19 cellular contexts compared by ENCODE assay signal in genomic region chr7:31335889-31336201, GRCh38. TPM values are rescaled to one million over a fixed set of nuclear protein-coding genes. Genes with fewer than 3 reads are reported as not detected.
DNase-seq lines count a peak whose midpoint lies in the region; ATAC-seq lines count a peak whose summit lies in the region.
"Had no signal": no experiment of that assay in that cellular context is flagged by ENCODE, and none has a peak within 500 bp of the region (broad histone marks: within the 10 kb centered on the region; RNA-seq: fewer than 3 reads in every experiment).

No MANE protein-coding gene starts in this region.

- H2BK120ac ChIP-seq in trophoblast cell (ENCODE audit: insufficient read depth, low read length, poor library complexity) = no peak overlapping the region

- H2AK5ac ChIP-seq in trophoblast cell (ENCODE audit: low read length) = no peak overlapping the region

- H3K4ac ChIP-seq in trophoblast cell (ENCODE audit: low read depth, low read length) = no peak overlapping the region

- peaks cover 2% of the 10 kb centered on the region for H3K9me3 ChIP-seq in trophoblast cell (ENCODE audit: insufficient read depth, low read depth, low read length)

- DNase-seq in H7 = no peak
- DNase-seq in islet precursor cell = peak; percentile 57
- DNase-seq in trophoblast cell = no peak
- DNase-seq in HuH-7.5 (ENCODE audit: low spot score) = no peak
- DNase-seq in NCI-H2029 (lab: John Stamatoyannopoulos, UW) = no peak
- no peak for DNase-seq in NCI-H1105 treated with DMSO at 0.1 percent for 48 hours (lab: John Stamatoyannopoulos, UW)
- DNase-seq: activated CD4-positive, alpha-beta memory T cell treated with anti-CD3 and anti-CD28 coated beads, Interleukin-2, amount 10 ng/mL, durations not matched to agents 7 days and 5 days; activated naive CD8-positive, alpha-beta T cell treated with anti-CD3 and anti-CD28 coated beads for 36 hours; activated T-cell treated with anti-CD3 and anti-CD28 coated beads, Interleukin-2, amount 50 U/mL, for 72 hours; effector memory CD8-positive, alpha-beta T cell; mammary epithelial cell; NCI-H1930; SHP77 treated with DMSO at 0.1 percent for 48 hours had no signal

- peak overlapping the region; percentile 29 for H3K27ac ChIP-seq in cingulate gyrus (ENCODE audit: low read depth, low read length)
- H3K27ac ChIP-seq in trophoblast cell (ENCODE audit: low read depth, low read length) = no peak overlapping the region

- H3K79me2 ChIP-seq in trophoblast cell (ENCODE audit: control insufficient read depth, insufficient read depth, low read length, poor library complexity) = no peaks in the 10 kb centered on the region

- H3K79me1 ChIP-seq in trophoblast cell (ENCODE audit: low read length) = no peaks in the 10 kb centered on the region

- peaks cover 20% of the 10 kb centered on the region for H3K27me3 ChIP-seq in H7 (ENCODE audit: control insufficient read depth, insufficient read depth, low read length)
- H3K27me3 ChIP-seq in trophoblast cell (ENCODE audit: insufficient read depth, low read length) = peaks cover 18% of the 10 kb centered on the region

- H3K9ac ChIP-seq in trophoblast cell (ENCODE audit: low read length) = no peak overlapping the region

- no peak overlapping the region for H2AFZ ChIP-seq in trophoblast cell (ENCODE audit: insufficient read depth, low read length, poor library complexity)

- H2BK12ac ChIP-seq in trophoblast cell (ENCODE audit: low read length) = no peak overlapping the region

- H3K4me3 ChIP-seq in H7 (ENCODE audit: insufficient read depth, low read depth, low read length) (peak overlapping the region; percentile 42; the same call in 1 of the 2 replicates), trophoblast cell (ENCODE audit: low read depth, low read length) (no peak overlapping the region)

- no peak overlapping the region for H3K18ac ChIP-seq in trophoblast cell (ENCODE audit: low read length)

- H3K4me2 ChIP-seq in trophoblast cell (ENCODE audit: low read length) = peak overlapping the region; percentile 71

- H3K4me1 ChIP-seq in trophoblast cell (ENCODE audit: control insufficient read depth in 1 of 2, insufficient read depth in 2 of 2, low read length in 2 of 2) = peaks cover 0 to 2% of the 10 kb centered on the region in 2 experiments

- no peak overlapping the region for H4K12ac ChIP-seq in trophoblast cell (ENCODE audit: low read depth, low read length)

- no peak overlapping the region for H3K23ac ChIP-seq in trophoblast cell (ENCODE audit: low read length)

- WGBS in trophoblast cell (ENCODE audit: extremely low coverage, insufficient coverage, insufficient read length) = no CpG with 5 or more reads among the region's 12 CpGs

- no peak overlapping the region for H3K14ac ChIP-seq in trophoblast cell (ENCODE audit: low read length)

- H3K36me3 ChIP-seq in H7 (replicated peaks; ENCODE audit: control insufficient read depth, insufficient read depth, low read length) = no peaks in the 10 kb centered on the region
- no peaks in the 10 kb centered on the region for H3K36me3 ChIP-seq in trophoblast cell (ENCODE audit: control insufficient read depth in 1 of 2, insufficient read depth in 2 of 2, low read length in 2 of 2)

- no peak overlapping the region for H4K8ac ChIP-seq in trophoblast cell (ENCODE audit: low read depth, low read length)

- H4K91ac ChIP-seq in trophoblast cell (ENCODE audit: low read depth, low read length) = no peak overlapping the region

- no peak overlapping the region for H2BK5ac ChIP-seq in trophoblast cell (ENCODE audit: low read depth, low read length, poor library complexity)

- no peak for ATAC-seq in GM19467 (IDR thresholded peaks at IDR 0.05; ENCODE audit: unreplicated experiment)
- ATAC-seq: activated T-cell treated with anti-CD3 and anti-CD28 coated beads, Interleukin-2, amount 50 U/mL, for 72 hours; effector memory CD8-positive, alpha-beta T cell; natural killer cell treated with Interleukin-12 subunit alpha and Interleukin-12 subunit beta and Interleukin-15 and Interleukin-18, amount 100 ng/mL, for 72 hours had no signal

RNA-seq across cellular contexts. Expression of gene NEUROD6, which starts 4.7 kb away (rescaled TPM):
- total RNA-seq in H7 (2014; rRNA removed; shearing (Covaris generic)) = not detected in 2 replicates
- polyA plus RNA-seq in trophoblast cell (2013) = not detected in 2 replicates
- total RNA-seq: activated CD4-positive, alpha-beta memory T cell treated with anti-CD3 and anti-CD28 coated beads, Interleukin-2, amount 10 ng/mL, durations not matched to agents 7 days and 5 days; activated naive CD8-positive, alpha-beta T cell treated with anti-CD3 and anti-CD28 coated beads for 36 hours; activated T-cell treated with anti-CD3 and anti-CD28 coated beads, Interleukin-2, amount 50 U/mL, for 72 hours; bronchial epithelial cell; M059J; mammary epithelial cell; natural killer cell treated with Interleukin-12 subunit alpha and Interleukin-12 subunit beta and Interleukin-15 and Interleukin-18, amount 100 ng/mL, for 72 hours; NCI-H460 had no signal
- polyA plus RNA-seq: mammary epithelial cell had no signal
